1 cellular context compared by ENCODE assay signal in the genomic region with DNA sequence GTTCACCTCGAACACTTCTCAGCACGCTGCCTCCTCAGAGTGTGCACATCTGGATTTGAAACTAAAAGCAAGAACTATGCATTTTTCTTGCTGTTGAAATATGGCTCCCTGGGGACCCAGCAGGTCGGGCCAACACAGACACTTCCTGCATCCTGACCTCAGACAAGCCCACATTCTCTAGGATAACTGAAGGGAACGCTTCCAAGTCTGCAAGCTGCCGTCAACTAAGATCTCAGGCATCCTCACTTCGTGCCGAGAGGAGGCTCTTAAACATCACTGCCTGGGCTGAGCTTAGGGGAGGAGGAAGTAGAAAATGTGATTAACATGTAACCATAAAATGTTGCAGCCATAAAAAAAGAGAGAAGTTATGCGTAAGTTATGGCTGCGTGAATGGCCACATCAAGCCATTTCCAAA.
A peak's percentile ranks its signal among the peaks of the same experiment; 100 is the strongest.
TF ChIP-seq lines count a peak whose summit lies in the region.

No MANE protein-coding gene starts in this region.

TF ChIP-seq in IMR-90, 13 proteins besides CTCF, POLR2A, EP300 and RAD21 (continued from another document):
- no peak for TF ChIP-seq USF2 (IDR thresholded peaks at IDR 0.05; ENCODE audit: low read depth, low read length)
- TF ChIP-seq CEBPB (IDR thresholded peaks at IDR 0.05; ENCODE audit: low read depth, low read length) = peak; percentile 50; the same call in 1 of the 2 replicates
